Comparison of ENCODE assay signal across 1 cellular context in genomic region chr15:41230345-41230649, GRCh38.
TF ChIP-seq lines count a peak whose summit lies in the region.

No MANE protein-coding gene starts in this region.

TF ChIP-seq in H1, 55 proteins besides CTCF, POLR2A, EP300 and RAD21:
- no peak for TF ChIP-seq NRF1 (IDR thresholded peaks at IDR 0.05; ENCODE audit: low read depth, low read length)
- TF ChIP-seq CTBP2 (IDR thresholded peaks at IDR 0.05; ENCODE audit: borderline replicate concordance, insufficient read depth, insufficient read length, low read length) = peak; percentile 12
TF ChIP-seq in H1: peak in this region for 1.
